ENCODE assay signal across 1 cellular context in the genomic region with DNA sequence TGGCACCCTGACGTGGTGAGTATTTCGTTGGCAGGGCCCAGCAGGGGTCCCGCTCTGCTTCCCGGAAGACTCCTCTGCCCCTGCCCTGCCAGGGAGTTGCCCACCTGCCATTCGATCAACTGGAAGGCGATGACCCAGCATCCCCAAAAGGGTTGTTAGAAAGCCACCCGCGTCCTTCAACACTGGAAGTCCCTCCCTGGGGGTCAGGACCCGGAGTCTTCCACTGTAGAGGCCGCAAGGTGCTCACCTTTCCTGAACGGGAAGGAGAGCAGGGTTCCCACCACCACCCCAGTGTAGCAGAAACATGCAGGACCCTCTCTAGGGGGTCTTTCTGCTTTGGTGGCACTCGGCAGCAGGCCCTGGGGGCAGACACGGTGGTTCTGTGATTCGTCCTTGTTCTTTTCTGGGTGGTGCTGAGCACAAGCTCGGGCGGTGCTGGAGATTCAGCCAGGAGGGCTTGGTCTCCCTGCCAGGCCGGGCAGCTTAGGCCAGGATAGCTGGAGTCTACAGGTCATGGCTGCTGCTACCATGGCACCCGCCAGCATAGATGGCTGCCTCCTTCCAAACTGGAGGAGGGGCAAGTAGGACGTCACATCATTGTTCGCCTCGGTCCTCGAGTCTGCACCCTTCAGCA.
TF ChIP-seq lines count a peak whose summit lies in the region.

No MANE protein-coding gene starts in this region.

TF ChIP-seq in WTC11, 78 proteins besides CTCF, POLR2A, EP300 and RAD21 (continued from another document):
- TF ChIP-seq, protein P1, sequence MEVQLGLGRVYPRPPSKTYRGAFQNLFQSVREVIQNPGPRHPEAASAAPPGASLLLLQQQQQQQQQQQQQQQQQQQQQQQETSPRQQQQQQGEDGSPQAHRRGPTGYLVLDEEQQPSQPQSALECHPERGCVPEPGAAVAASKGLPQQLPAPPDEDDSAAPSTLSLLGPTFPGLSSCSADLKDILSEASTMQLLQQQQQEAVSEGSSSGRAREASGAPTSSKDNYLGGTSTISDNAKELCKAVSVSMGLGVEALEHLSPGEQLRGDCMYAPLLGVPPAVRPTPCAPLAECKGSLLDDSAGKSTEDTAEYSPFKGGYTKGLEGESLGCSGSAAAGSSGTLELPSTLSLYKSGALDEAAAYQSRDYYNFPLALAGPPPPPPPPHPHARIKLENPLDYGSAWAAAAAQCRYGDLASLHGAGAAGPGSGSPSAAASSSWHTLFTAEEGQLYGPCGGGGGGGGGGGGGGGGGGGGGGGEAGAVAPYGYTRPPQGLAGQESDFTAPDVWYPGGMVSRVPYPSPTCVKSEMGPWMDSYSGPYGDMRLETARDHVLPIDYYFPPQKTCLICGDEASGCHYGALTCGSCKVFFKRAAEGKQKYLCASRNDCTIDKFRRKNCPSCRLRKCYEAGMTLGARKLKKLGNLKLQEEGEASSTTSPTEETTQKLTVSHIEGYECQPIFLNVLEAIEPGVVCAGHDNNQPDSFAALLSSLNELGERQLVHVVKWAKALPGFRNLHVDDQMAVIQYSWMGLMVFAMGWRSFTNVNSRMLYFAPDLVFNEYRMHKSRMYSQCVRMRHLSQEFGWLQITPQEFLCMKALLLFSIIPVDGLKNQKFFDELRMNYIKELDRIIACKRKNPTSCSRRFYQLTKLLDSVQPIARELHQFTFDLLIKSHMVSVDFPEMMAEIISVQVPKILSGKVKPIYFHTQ (CRISPR knock-in tag; IDR thresholded peaks at IDR 0.05) = no peak
- TF ChIP-seq ZSCAN18 (CRISPR knock-in tag; IDR thresholded peaks at IDR 0.05) (no peak), ETV6 (CRISPR knock-in tag; IDR thresholded peaks at IDR 0.05) (no peak), E2F4 (CRISPR knock-in tag; IDR thresholded peaks at IDR 0.05; ENCODE audit: borderline replicate concordance, low read depth) (no peak), ZNF423 (CRISPR knock-in tag; IDR thresholded peaks at IDR 0.05) (no peak)
- TF ChIP-seq, protein P2, sequence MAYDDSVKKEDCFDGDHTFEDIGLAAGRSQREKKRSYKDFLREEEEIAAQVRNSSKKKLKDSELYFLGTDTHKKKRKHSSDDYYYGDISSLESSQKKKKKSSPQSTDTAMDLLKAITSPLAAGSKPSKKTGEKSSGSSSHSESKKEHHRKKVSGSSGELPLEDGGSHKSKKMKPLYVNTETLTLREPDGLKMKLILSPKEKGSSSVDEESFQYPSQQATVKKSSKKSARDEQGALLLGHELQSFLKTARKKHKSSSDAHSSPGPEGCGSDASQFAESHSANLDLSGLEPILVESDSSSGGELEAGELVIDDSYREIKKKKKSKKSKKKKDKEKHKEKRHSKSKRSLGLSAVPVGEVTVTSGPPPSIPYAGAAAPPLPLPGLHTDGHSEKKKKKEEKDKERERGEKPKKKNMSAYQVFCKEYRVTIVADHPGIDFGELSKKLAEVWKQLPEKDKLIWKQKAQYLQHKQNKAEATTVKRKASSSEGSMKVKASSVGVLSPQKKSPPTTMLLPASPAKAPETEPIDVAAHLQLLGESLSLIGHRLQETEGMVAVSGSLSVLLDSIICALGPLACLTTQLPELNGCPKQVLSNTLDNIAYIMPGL (CRISPR knock-in tag; IDR thresholded peaks at IDR 0.05) = no peak
